In the genomic region with DNA sequence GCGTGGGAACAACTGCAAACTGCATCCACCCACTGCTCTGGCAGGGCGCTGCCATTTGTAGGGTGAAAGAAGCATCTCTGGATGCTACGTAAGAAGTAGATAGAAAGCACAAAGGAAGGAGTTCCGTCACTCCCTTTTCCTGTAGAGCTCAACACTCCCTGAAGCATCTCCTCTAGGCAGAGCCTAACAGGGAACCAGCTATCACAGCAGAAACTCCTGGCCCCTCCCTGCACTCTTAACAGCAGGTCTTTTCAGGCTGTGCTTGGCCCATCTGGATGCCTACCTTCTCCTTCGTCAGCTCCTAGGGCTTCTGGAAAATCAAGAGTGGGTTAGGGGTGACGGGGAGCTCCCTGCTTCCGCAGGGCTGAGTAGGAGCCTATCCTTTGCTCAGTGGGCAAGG, we compare ENCODE assay signal across 29 cellular contexts.
"Had no signal": no experiment of that assay in that cellular context is flagged by ENCODE, and none has a peak within 500 bp of the region (broad histone marks: within the 10 kb centered on the region; RNA-seq: fewer than 3 reads in every experiment).

No MANE protein-coding gene starts in this region.

- H3K36me3 ChIP-seq: ascending aorta, cardiac muscle cell had no signal

- H3K4me1 Mint-ChIP-seq: activated CD4-positive, alpha-beta T cell treated with anti-CD3 and anti-CD28 coated beads for 36 hours; activated CD4-positive, alpha-beta T cell treated with anti-CD3 and anti-CD28 coated beads, Interleukin-2, amount 10 ng/mL, durations not matched to agents 7 days and 5 days; activated naive CD8-positive, alpha-beta T cell treated with anti-CD3 and anti-CD28 coated beads for 36 hours; central memory CD8-positive, alpha-beta T cell had no signal

- H3K27me3 Mint-ChIP-seq: activated CD4-positive, alpha-beta memory T cell treated with anti-CD3 and anti-CD28 coated beads for 36 hours; activated CD4-positive, alpha-beta T cell treated with anti-CD3 and anti-CD28 coated beads for 36 hours; activated CD4-positive, alpha-beta T cell treated with anti-CD3 and anti-CD28 coated beads, Interleukin-2, amount 10 ng/mL, durations not matched to agents 7 days and 5 days; activated naive CD8-positive, alpha-beta T cell treated with anti-CD3 and anti-CD28 coated beads for 36 hours; central memory CD8-positive, alpha-beta T cell had no signal

- DNase-seq: activated CD4-positive, alpha-beta memory T cell treated with anti-CD3 and anti-CD28 coated beads for 36 hours; activated CD4-positive, alpha-beta T cell treated with anti-CD3 and anti-CD28 coated beads for 36 hours; activated CD4-positive, alpha-beta T cell treated with anti-CD3 and anti-CD28 coated beads, Interleukin-2, amount 10 ng/mL, durations not matched to agents 7 days and 5 days; activated CD8-positive, alpha-beta memory T cell treated with anti-CD3 and anti-CD28 coated beads, Interleukin-2, amount 50 U/mL, for 4 hours; activated naive CD4-positive, alpha-beta T cell treated with anti-CD3 and anti-CD28 coated beads, Interleukin-2, amount 50 U/mL, for 16 hours; activated naive CD8-positive, alpha-beta T cell treated with anti-CD3 and anti-CD28 coated beads for 36 hours; activated T-cell treated with anti-CD3 and anti-CD28 coated beads for 4 hours; activated T-cell treated with anti-CD3 and anti-CD28 coated beads, Interleukin-2, amount 50 U/mL, for 4 hours; amniotic stem cell; Karpas-422; KBM-7; NCI-H1105; NCI-H1417 treated with DMSO at 0.1 percent for 48 hours; NCI-H187 treated with DMSO at 0.1 percent for 48 hours; NCI-H2081; NCI-H345; NCI-H524 treated with DMSO at 0.1 percent for 48 hours; NCI-H748 treated with DMSO at 0.1 percent for 48 hours; PC-9; SIG-M5 had no signal

- H3K9me3 ChIP-seq: ascending aorta had no signal

- H3K9me3 Mint-ChIP-seq: activated CD4-positive, alpha-beta memory T cell treated with anti-CD3 and anti-CD28 coated beads for 36 hours; activated CD4-positive, alpha-beta T cell treated with anti-CD3 and anti-CD28 coated beads, Interleukin-2, amount 10 ng/mL, durations not matched to agents 7 days and 5 days; activated T-helper 1 cell treated with anti-CD3 and anti-CD28 coated beads, Interleukin-12 subunit alpha, Interleukin-12 subunit beta, Interleukin-2, Interleukin-4 antibody, amounts not matched to agents 30 ng/mL and 10 ng/mL and 1 ng/mL, durations not matched to agents 14 hours and 24 hours and 36 hours; T-helper 1 cell treated with Interleukin-12 subunit alpha and Interleukin-12 subunit beta and Interleukin-4 antibody, amounts not matched to agents 30 μg/mL and 1 μg/mL, for 36 hours; T-helper 2 cell treated with Interferon-gamma antibody and Interleukin-4, amounts not matched to agents 5 μg/mL and 100 μg/mL, for 36 hours had no signal

- H3K4me1 ChIP-seq: ascending aorta had no signal

- H3K4me3 Mint-ChIP-seq: activated CD4-positive, alpha-beta memory T cell treated with anti-CD3 and anti-CD28 coated beads for 36 hours; activated CD4-positive, alpha-beta T cell treated with anti-CD3 and anti-CD28 coated beads for 36 hours; activated CD4-positive, alpha-beta T cell treated with anti-CD3 and anti-CD28 coated beads, Interleukin-2, amount 10 ng/mL, durations not matched to agents 7 days and 5 days; activated naive CD8-positive, alpha-beta T cell treated with anti-CD3 and anti-CD28 coated beads for 36 hours; activated T-cell treated with anti-CD3 and anti-CD28 coated beads, Interleukin-2, amount 50 U/mL, for 4 hours; activated T-helper 1 cell treated with anti-CD3 and anti-CD28 coated beads, Interleukin-12 subunit alpha, Interleukin-12 subunit beta, Interleukin-2, Interleukin-4 antibody, amounts not matched to agents 30 ng/mL and 10 ng/mL and 1 ng/mL, durations not matched to agents 14 hours and 24 hours and 36 hours; central memory CD8-positive, alpha-beta T cell; T-helper 1 cell treated with Interleukin-12 subunit alpha and Interleukin-12 subunit beta and Interleukin-4 antibody, amounts not matched to agents 30 μg/mL and 1 μg/mL, for 36 hours; T-helper 2 cell treated with Interferon-gamma antibody and Interleukin-4, amounts not matched to agents 5 μg/mL and 100 μg/mL, for 36 hours had no signal

- H3K27ac ChIP-seq: ascending aorta, cardiac muscle cell, PC-9, RWPE1 had no signal

- H3K4me3 ChIP-seq: ascending aorta, cardiac muscle cell, PC-9 had no signal

- H3K27ac Mint-ChIP-seq: activated CD4-positive, alpha-beta memory T cell treated with anti-CD3 and anti-CD28 coated beads for 36 hours; activated CD4-positive, alpha-beta T cell treated with anti-CD3 and anti-CD28 coated beads for 36 hours; activated CD4-positive, alpha-beta T cell treated with anti-CD3 and anti-CD28 coated beads, Interleukin-2, amount 10 ng/mL, durations not matched to agents 7 days and 5 days; activated naive CD8-positive, alpha-beta T cell treated with anti-CD3 and anti-CD28 coated beads for 36 hours; activated T-helper 1 cell treated with anti-CD3 and anti-CD28 coated beads, Interleukin-12 subunit alpha, Interleukin-12 subunit beta, Interleukin-2, Interleukin-4 antibody, amounts not matched to agents 30 ng/mL and 10 ng/mL and 1 ng/mL, durations not matched to agents 14 hours and 24 hours and 36 hours; T-helper 1 cell treated with Interleukin-12 subunit alpha and Interleukin-12 subunit beta and Interleukin-4 antibody, amounts not matched to agents 30 μg/mL and 1 μg/mL, for 36 hours; T-helper 2 cell treated with Interferon-gamma antibody and Interleukin-4, amounts not matched to agents 5 μg/mL and 100 μg/mL, for 36 hours had no signal

- H3K4me2 ChIP-seq: PC-9 had no signal

- H2AFZ ChIP-seq: PC-9 had no signal

- H3K36me3 Mint-ChIP-seq: activated CD4-positive, alpha-beta memory T cell treated with anti-CD3 and anti-CD28 coated beads for 36 hours; activated naive CD8-positive, alpha-beta T cell treated with anti-CD3 and anti-CD28 coated beads for 36 hours had no signal

- ATAC-seq: activated CD4-positive, alpha-beta T cell treated with anti-CD3 and anti-CD28 coated beads for 36 hours; activated CD4-positive, CD25-positive, alpha-beta regulatory T cell treated with anti-CD3 and anti-CD28 coated beads, Interleukin-2, amount 50 U/mL, for 24 hours; activated T-cell treated with anti-CD3 and anti-CD28 coated beads, Interleukin-2, amount 50 U/mL, for 4 hours; Right ventricle myocardium inferior had no signal

- H3K27me3 ChIP-seq: ascending aorta, cardiac muscle cell had no signal
